In genomic region chr6:46793138-46793537, GRCh38 we compare ENCODE assay signal across 1 cellular context.
TF ChIP-seq lines count a peak whose summit lies in the region.

Gene MEP1A, plus strand, starts transcription at chr6:46793389. Its CDS starts 10 bp downstream, at chr6:46793399.

TF ChIP-seq in GM23338, 12 proteins besides CTCF, POLR2A, EP300 and RAD21:
- TF ChIP-seq ZNF462 (CRISPR knock-in tag; IDR thresholded peaks at IDR 0.05) (no peak), JUNB (IDR thresholded peaks at IDR 0.05; ENCODE audit: unreplicated experiment) (no peak), REST (IDR thresholded peaks at IDR 0.05; ENCODE audit: unreplicated experiment) (no peak), ETS1 (IDR thresholded peaks at IDR 0.05) (no peak), ZNF331 (CRISPR knock-in tag; IDR thresholded peaks at IDR 0.05; ENCODE audit: low read depth) (no peak), POLR2AphosphoS5 (IDR thresholded peaks at IDR 0.05; ENCODE audit: low read depth) (no peak), ZNF114 (CRISPR knock-in tag; IDR thresholded peaks at IDR 0.05) (no peak), EZH2phosphoT487 (IDR thresholded peaks at IDR 0.05; ENCODE audit: unreplicated experiment) (no peak), NANOG (IDR thresholded peaks at IDR 0.05; ENCODE audit: borderline replicate concordance) (no peak), STAT1 (IDR thresholded peaks at IDR 0.05; ENCODE audit: unreplicated experiment) (no peak), CREB1 (CRISPR knock-in tag; IDR thresholded peaks at IDR 0.05; ENCODE audit: low read depth) (no peak), EZH2 (IDR thresholded peaks at IDR 0.05; ENCODE audit: low read depth, unreplicated experiment) (no peak)
